In the genomic region with DNA sequence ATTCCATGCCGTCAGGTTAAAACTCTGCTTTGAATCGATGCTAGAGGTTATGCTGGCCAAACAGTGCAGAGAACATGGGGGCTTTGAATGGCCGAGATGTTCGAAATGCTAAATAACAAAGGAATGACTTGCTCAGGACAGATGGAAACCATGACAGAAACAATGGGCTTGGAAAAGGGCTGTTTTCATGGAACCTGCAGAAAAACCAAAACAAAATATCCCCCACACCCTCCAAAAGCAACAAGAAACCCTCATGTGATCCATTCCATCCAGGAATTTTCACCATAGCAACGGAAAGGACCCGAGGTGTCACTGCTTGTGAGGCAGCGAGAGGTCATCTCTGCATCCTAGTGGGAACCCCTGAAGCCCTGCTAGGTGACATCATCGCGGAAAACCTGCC, we compare ENCODE assay signal across 20 cellular contexts. TPM values are rescaled to one million over a fixed set of nuclear protein-coding genes. Genes with fewer than 3 reads are reported as not detected.
DNase-seq lines count a peak whose midpoint lies in the region; ATAC-seq and TF ChIP-seq lines count a peak whose summit lies in the region.
"Had no signal": no experiment of that assay in that cellular context is flagged by ENCODE, and none has a peak within 500 bp of the region (broad histone marks: within the 10 kb centered on the region; RNA-seq: fewer than 3 reads in every experiment).

No MANE protein-coding gene starts in this region.

- H3K27ac ChIP-seq in angular gyrus (ENCODE audit: low read depth, low read length) (peak overlapping the region; percentile 91), right atrium auricular region (no peak overlapping the region)
- H3K27ac ChIP-seq: SJCRH30 had no signal

- H3K9me3 Mint-ChIP-seq in endothelial cell (ENCODE audit: unreplicated experiment), result no peaks in the 10 kb centered on the region
- H3K9me3 Mint-ChIP-seq in neural crest cell, result no peaks in the 10 kb centered on the region
- H3K9me3 Mint-ChIP-seq: IgD-negative memory B cell had no signal

- H3K27me3 Mint-ChIP-seq in endothelial cell (ENCODE audit: unreplicated experiment), result no peaks in the 10 kb centered on the region
- no peaks in the 10 kb centered on the region for H3K27me3 Mint-ChIP-seq in neural crest cell (ENCODE audit: low read depth)

- no peak overlapping the region for H3K4me3 ChIP-seq in right atrium auricular region
- H3K4me3 ChIP-seq: MG63, SJCRH30 had no signal

- H3K4me1 Mint-ChIP-seq in endothelial cell (ENCODE audit: unreplicated experiment) (peaks cover 28% of the 10 kb centered on the region), neural crest cell (peaks cover 78% of the 10 kb centered on the region)
- H3K4me1 Mint-ChIP-seq: IgD-negative memory B cell had no signal

- H3K27ac Mint-ChIP-seq in endothelial cell (ENCODE audit: unreplicated experiment), result no peak overlapping the region
- H3K27ac Mint-ChIP-seq in neural crest cell (ENCODE audit: unreplicated experiment), result no peak overlapping the region
- H3K27ac Mint-ChIP-seq: IgD-negative memory B cell had no signal

- no peaks in the 10 kb centered on the region for H3K27me3 ChIP-seq in right atrium auricular region
- H3K27me3 ChIP-seq: MG63, SJCRH30 had no signal

- peak overlapping the region; percentile 81 for H3K4me3 Mint-ChIP-seq in endothelial cell (ENCODE audit: unreplicated experiment)
- peak overlapping the region; percentile 84 for H3K4me3 Mint-ChIP-seq in neural crest cell
- H3K4me3 Mint-ChIP-seq: IgD-negative memory B cell had no signal

- DNase-seq in endothelial cell (ENCODE audit: low spot score), result no peak
- DNase-seq in neural crest cell (ENCODE audit: low read depth, low spot score), result no peak
- no peak for DNase-seq in activated CD4-positive, alpha-beta T cell treated with anti-CD3 and anti-CD28 coated beads for 1 hour
- no peak for DNase-seq in cerebellar cortex (ENCODE audit: low spot score)
- no peak for DNase-seq in right atrium auricular region (ENCODE audit: low spot score)
- DNase-seq: ACHN, AML-193, H7, Kasumi-1, MG63, NCI-H1092 treated with DMSO at 0.1 percent for 48 hours, NCI-H1694, NCI-H2081 treated with DMSO at 0.1 percent for 48 hours, NCI-H446 treated with DMSO at 0.1 percent for 48 hours, NCI-H69, SJCRH30 had no signal

- TF ChIP-seq CTCF in endothelial cell (IDR thresholded peaks at IDR 0.05; ENCODE audit: unreplicated experiment) (no peak), neural crest cell (conservative IDR thresholded peaks at IDR 0.05) (no peak), right atrium auricular region (IDR thresholded peaks at IDR 0.05) (no peak)

- peaks cover 0 to 4% of the 10 kb centered on the region in 2 donors for H3K4me1 ChIP-seq in right atrium auricular region
- H3K4me1 ChIP-seq: SJCRH30 had no signal

- ATAC-seq in GM19351 (IDR thresholded peaks at IDR 0.05; ENCODE audit: unreplicated experiment), result no peak
- ATAC-seq: Panc1 had no signal

- peaks cover 42% of the 10 kb centered on the region for H3K36me3 Mint-ChIP-seq in endothelial cell (ENCODE audit: low read depth, unreplicated experiment)
- H3K36me3 Mint-ChIP-seq in neural crest cell (ENCODE audit: low read depth), result peaks cover 19% of the 10 kb centered on the region
- H3K36me3 Mint-ChIP-seq: IgD-negative memory B cell had no signal

- peaks cover 26% of the 10 kb centered on the region for H3K36me3 ChIP-seq in right atrium auricular region
- H3K36me3 ChIP-seq: SJCRH30 had no signal

- H3K9me3 ChIP-seq in right atrium auricular region, result no peaks in the 10 kb centered on the region
- H3K9me3 ChIP-seq: MG63, SJCRH30 had no signal

RNA-seq across cellular contexts. Expression of gene GPRC5B, which starts 25.5 kb away (rescaled TPM):
- 140 TPM for total RNA-seq in endothelial cell (ENCODE audit: unreplicated experiment)
- 58.5 and 59.3 TPM in 2 replicates for total RNA-seq in neural crest cell
- total RNA-seq in right atrium auricular region, result 10 to 100 TPM; 39.4 to 40.0 TPM
